Comparison of ENCODE assay signal across 8 cellular contexts in the genomic region with DNA sequence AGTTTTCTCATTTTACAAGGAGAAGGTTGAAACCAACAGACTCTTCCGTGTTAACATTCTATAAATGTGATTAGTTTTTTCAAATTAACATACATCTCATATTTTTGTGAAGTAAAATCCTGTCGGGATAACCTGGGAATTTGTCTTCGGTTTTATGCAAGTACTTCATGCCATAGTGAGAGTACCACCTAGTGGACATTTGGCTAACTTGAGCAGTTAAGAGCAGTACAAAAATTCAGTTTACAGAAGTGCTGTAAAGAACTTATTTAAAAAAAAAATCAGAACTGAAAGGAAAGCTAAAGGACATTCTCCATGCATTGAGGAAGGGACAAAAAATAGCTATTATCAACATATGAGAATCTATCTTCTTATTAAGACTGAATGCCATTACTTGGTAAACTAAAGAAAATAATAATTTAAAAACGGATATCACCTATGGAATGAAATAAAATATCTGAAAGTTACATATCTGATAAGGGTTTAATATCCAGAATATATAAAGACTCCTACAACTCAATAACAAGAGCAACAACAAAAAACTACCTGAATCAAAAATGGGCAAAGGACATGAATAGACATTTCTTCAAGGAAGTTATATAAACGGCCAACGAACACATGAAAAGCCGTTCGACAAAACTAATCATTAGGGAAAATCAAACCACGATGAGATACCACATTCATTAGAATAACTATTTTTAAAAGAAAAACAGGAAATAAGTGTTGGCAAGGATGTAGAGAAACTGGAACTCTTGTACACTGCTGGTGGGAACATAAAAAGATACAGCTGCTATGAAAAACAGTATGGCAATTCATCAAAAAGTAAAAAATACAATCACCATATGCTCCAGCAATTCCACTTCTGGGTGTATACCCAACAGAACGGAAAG.
DNase-seq lines count a peak whose midpoint lies in the region; ATAC-seq and TF ChIP-seq lines count a peak whose summit lies in the region.

No MANE protein-coding gene starts in this region.

- H2AFZ ChIP-seq in mammary epithelial cell (ENCODE audit: low read depth, low read length) = no peak overlapping the region

- peaks cover 23% of the 10 kb centered on the region for H3K36me3 Mint-ChIP-seq in neural crest cell (ENCODE audit: low read depth)

- H3K9me3 Mint-ChIP-seq in neural crest cell = peaks cover 15% of the 10 kb centered on the region

- H3K79me2 ChIP-seq in mammary epithelial cell (ENCODE audit: insufficient read depth, low read length) = no peaks in the 10 kb centered on the region

- H3K9me3 ChIP-seq in mammary epithelial cell (replicated peaks; ENCODE audit: insufficient read depth, low read length) (no peaks in the 10 kb centered on the region), suprapubic skin (no peaks in the 10 kb centered on the region)

- H3K4me3 Mint-ChIP-seq in neural crest cell = no peak overlapping the region

- no TSS peak for BruUV-seq in mammary epithelial cell (replicated peaks; lab: Mats Ljungman, UMichigan)

- H4K20me1 ChIP-seq in mammary epithelial cell (ENCODE audit: insufficient read depth, low read length) = no peaks in the 10 kb centered on the region

- TF ChIP-seq POLR2A in suprapubic skin (IDR thresholded peaks at IDR 0.05) = no peak

- dilution Hi-C loops in mammary epithelial cell (cut with HindIII; ENCODE audit: low sequenced_read_pairs) = no loop called here

- no peak for TF ChIP-seq EP300 in suprapubic skin (IDR thresholded peaks at IDR 0.05)

- H3K4me1 Mint-ChIP-seq in neural crest cell = peaks cover 1% of the 10 kb centered on the region

- intact Hi-C loops in mammary epithelial cell (cut with micrococcal nuclease) = no loop called here

- in situ Hi-C loops in mammary epithelial cell (cut with MboI; ENCODE audit: low sequenced_read_pairs in 2 of 2) = no loop called here

- 81% methylated on average over 10 of the region's 10 CpGs for WGBS in mammary epithelial cell (ENCODE audit: low coverage, missing lambda C conversion rate)
- WGBS in suprapubic skin = 80% methylated on average over 10 of the region's 10 CpGs

- H3K27ac ChIP-seq in mammary epithelial cell (ENCODE audit: insufficient read depth, low read depth, low read length) (no peak overlapping the region), suprapubic skin (no peak overlapping the region)

- ATAC-seq in GM18502 (IDR thresholded peaks at IDR 0.05; ENCODE audit: poor library complexity, unreplicated experiment) = no peak

- H3K4me2 ChIP-seq in mammary epithelial cell (ENCODE audit: insufficient read depth, low read depth, low read length) = no peak overlapping the region

- CTCF ChIA-PET in mammary epithelial cell (lab: Charles Lee; ENCODE audit: low non-redundant PET) = no interaction called here

- DNase-seq in EL = peak; percentile 45
- DNase-seq in NAMALWA (ENCODE audit: low spot score) = peak; percentile 30
- DNase-seq in mammary epithelial cell = peak; percentile 18
- no peak for DNase-seq in neural crest cell (ENCODE audit: low read depth, low spot score)
- DNase-seq in suprapubic skin (ENCODE audit: low spot score in 2 of 2) = no peak
- DNase-seq in SKM-1 treated with dmso at 0.1 percent for 144 hours (lab: John Stamatoyannopoulos, UW; ENCODE audit: unreplicated experiment) = no peak
- no peak for DNase-seq in NCI-H2081 treated with DMSO at 0.1 percent for 48 hours (lab: John Stamatoyannopoulos, UW)

- no peaks in the 10 kb centered on the region for H3K36me3 ChIP-seq in mammary epithelial cell (ENCODE audit: insufficient read depth, low read length)
- no peaks in the 10 kb centered on the region for H3K36me3 ChIP-seq in suprapubic skin

- no peaks in the 10 kb centered on the region for H3K27me3 Mint-ChIP-seq in neural crest cell (ENCODE audit: low read depth)

- H3K4me1 ChIP-seq in mammary epithelial cell (ENCODE audit: insufficient read depth, low read length) = no peaks in the 10 kb centered on the region
- no peaks in the 10 kb centered on the region for H3K4me1 ChIP-seq in suprapubic skin

- peak; percentile 60 to 61 for TF ChIP-seq CTCF in mammary epithelial cell (conservative IDR thresholded peaks at IDR 0.05 in 1 of 2, IDR thresholded peaks at IDR 0.05 in 1 of 2; ENCODE audit: extremely low read depth in 1 of 2, insufficient read depth in 1 of 2, low read depth in 1 of 2, low read length in 2 of 2)
- peak; percentile 57 for TF ChIP-seq CTCF in neural crest cell (conservative IDR thresholded peaks at IDR 0.05)
- TF ChIP-seq CTCF in suprapubic skin (IDR thresholded peaks at IDR 0.05) = peak in 1 of 2 donors; percentile 29

- no peak overlapping the region for H3K4me3 ChIP-seq in mammary epithelial cell (replicated peaks in 1 of 3; ENCODE audit: insufficient read depth in 1 of 3, low read depth in 2 of 3, low read length in 3 of 3)
- H3K4me3 ChIP-seq in suprapubic skin = no peak overlapping the region

- no peak overlapping the region for H3K27ac Mint-ChIP-seq in neural crest cell (ENCODE audit: unreplicated experiment)

- no peak overlapping the region for H3K9ac ChIP-seq in mammary epithelial cell (ENCODE audit: insufficient read depth, low read length)

- H3K27me3 ChIP-seq in mammary epithelial cell (ENCODE audit: insufficient read depth, low read length) (no peaks in the 10 kb centered on the region), suprapubic skin (no peaks in the 10 kb centered on the region)

Comparison
In these comparisons a context has a peak if more than half of its experiments do, and no peak if none do; other contexts are left out.
1. DNase-seq: peak in EL (single experiment), NAMALWA (single experiment) and mammary epithelial cell (single experiment); none in neural crest cell (single experiment), suprapubic skin (0 of 2), SKM-1 treated with dmso at 0.1 percent for 144 hours (single experiment) and NCI-H2081 treated with DMSO at 0.1 percent for 48 hours (single experiment).